1 cellular context compared by ENCODE assay signal in the genomic region with DNA sequence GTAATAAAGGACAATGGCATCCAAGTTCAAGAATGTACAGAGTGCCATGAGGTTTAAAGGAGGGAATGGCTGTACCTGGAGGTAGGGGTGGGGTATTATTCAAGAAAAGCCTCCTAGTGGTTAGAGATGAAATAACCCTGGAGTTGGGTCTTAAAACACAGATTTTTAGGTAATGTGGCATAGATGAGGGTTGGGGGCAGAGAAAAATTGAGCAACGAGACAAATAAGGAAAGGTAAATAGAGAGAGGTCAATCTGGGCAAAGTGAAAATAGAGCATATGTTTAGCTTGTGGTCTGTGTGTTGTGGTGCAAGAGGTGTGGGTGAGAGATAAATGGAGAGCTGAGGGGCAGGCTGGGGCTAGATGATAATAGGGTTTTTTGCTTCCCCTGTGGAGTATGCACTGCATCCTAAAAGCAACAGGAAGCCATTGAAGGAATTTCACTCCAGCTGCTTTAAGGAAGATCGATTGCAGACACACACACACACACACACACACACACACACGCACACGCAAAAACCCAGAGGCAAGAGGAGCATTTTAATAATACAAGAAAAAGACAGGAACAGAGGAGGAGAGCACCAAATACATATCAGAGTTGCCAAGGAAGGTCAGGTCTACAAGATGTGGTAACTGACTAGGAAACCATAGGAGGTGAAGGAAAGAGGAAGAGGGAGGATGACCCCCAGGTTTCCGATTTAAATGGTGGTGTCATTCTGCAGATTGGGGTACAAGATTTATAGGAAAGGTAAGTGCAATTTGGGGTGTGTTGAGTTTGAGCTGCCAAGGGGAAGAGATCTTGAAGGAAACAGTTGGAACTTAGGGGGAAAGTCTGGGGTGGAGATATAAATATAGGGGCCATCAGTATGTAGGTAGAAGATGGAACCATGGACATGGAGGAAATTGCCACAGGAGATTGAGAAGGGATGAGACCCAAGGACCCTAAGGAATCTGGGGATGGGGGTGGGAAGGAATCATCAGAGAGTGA.
TF ChIP-seq lines count a peak whose summit lies in the region.

No MANE protein-coding gene starts in this region.

TF ChIP-seq in HepG2, 621 proteins besides CTCF, POLR2A, EP300 and RAD21 (continued from another document and continues in another):
- TF ChIP-seq, protein P1, sequence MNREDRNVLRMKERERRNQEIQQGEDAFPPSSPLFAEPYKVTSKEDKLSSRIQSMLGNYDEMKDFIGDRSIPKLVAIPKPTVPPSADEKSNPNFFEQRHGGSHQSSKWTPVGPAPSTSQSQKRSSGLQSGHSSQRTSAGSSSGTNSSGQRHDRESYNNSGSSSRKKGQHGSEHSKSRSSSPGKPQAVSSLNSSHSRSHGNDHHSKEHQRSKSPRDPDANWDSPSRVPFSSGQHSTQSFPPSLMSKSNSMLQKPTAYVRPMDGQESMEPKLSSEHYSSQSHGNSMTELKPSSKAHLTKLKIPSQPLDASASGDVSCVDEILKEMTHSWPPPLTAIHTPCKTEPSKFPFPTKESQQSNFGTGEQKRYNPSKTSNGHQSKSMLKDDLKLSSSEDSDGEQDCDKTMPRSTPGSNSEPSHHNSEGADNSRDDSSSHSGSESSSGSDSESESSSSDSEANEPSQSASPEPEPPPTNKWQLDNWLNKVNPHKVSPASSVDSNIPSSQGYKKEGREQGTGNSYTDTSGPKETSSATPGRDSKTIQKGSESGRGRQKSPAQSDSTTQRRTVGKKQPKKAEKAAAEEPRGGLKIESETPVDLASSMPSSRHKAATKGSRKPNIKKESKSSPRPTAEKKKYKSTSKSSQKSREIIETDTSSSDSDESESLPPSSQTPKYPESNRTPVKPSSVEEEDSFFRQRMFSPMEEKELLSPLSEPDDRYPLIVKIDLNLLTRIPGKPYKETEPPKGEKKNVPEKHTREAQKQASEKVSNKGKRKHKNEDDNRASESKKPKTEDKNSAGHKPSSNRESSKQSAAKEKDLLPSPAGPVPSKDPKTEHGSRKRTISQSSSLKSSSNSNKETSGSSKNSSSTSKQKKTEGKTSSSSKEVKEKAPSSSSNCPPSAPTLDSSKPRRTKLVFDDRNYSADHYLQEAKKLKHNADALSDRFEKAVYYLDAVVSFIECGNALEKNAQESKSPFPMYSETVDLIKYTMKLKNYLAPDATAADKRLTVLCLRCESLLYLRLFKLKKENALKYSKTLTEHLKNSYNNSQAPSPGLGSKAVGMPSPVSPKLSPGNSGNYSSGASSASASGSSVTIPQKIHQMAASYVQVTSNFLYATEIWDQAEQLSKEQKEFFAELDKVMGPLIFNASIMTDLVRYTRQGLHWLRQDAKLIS (CRISPR knock-in tag; IDR thresholded peaks at IDR 0.05) = peak; percentile 70; the same call in 1 of the 2 replicates
- TF ChIP-seq NAIF1 (CRISPR knock-in tag; IDR thresholded peaks at IDR 0.05; ENCODE audit: borderline replicate concordance) (no peak), KLF16 (CRISPR knock-in tag; IDR thresholded peaks at IDR 0.05) (peak in 1 of 2 experiments; percentile 98; a peak in 2 of 4 replicates), CREM (IDR thresholded peaks at IDR 0.05) (peak; percentile 94), CREM (CRISPR knock-in tag; IDR thresholded peaks at IDR 0.05) (no peak), MED8 (CRISPR knock-in tag; IDR thresholded peaks at IDR 0.05; ENCODE audit: insufficient replicate concordance) (peak; percentile 97), FUBP1 (CRISPR knock-in tag; IDR thresholded peaks at IDR 0.05; ENCODE audit: borderline replicate concordance) (peak; percentile 96; the same call in 1 of the 2 replicates), KMT2A (CRISPR knock-in tag; IDR thresholded peaks at IDR 0.05) (no peak), ZSCAN5A (CRISPR knock-in tag; IDR thresholded peaks at IDR 0.05; ENCODE audit: borderline replicate concordance) (peak; percentile 84; the same call in 1 of the 2 replicates), ZBTB38 (CRISPR knock-in tag; IDR thresholded peaks at IDR 0.05) (no peak), ZNF251 (CRISPR knock-in tag; IDR thresholded peaks at IDR 0.05) (0 out of 2 replicates have a peak, but pooled peaks have one; percentile 79), ZBTB42 (CRISPR knock-in tag; IDR thresholded peaks at IDR 0.05) (no peak), MEIS1 (CRISPR knock-in tag; IDR thresholded peaks at IDR 0.05; ENCODE audit: borderline replicate concordance) (peak; percentile 94; the same call in 1 of the 2 replicates), BRD4 (CRISPR knock-in tag; IDR thresholded peaks at IDR 0.05) (peak; percentile 85), TGIF2 (CRISPR knock-in tag; IDR thresholded peaks at IDR 0.05) (peak; percentile 73; the same call in 1 of the 2 replicates), NFE2L2 (IDR thresholded peaks at IDR 0.05; ENCODE audit: low read length) (no peak), RXRB (CRISPR knock-in tag; IDR thresholded peaks at IDR 0.05; ENCODE audit: borderline replicate concordance) (peak; percentile 99), ZNF569 (CRISPR knock-in tag; IDR thresholded peaks at IDR 0.05; ENCODE audit: borderline replicate concordance) (0 out of 2 replicates have a peak, but pooled peaks have one; percentile 51), ZFP91 (CRISPR knock-in tag; IDR thresholded peaks at IDR 0.05; ENCODE audit: borderline replicate concordance) (peak; percentile 42; the same call in 1 of the 2 replicates), ZNF12 (CRISPR knock-in tag; IDR thresholded peaks at IDR 0.05) (peak; percentile 92; the same call in 1 of the 2 replicates), ZSCAN22 (CRISPR knock-in tag; IDR thresholded peaks at IDR 0.05) (peak; percentile 67; the same call in 1 of the 2 replicates), MBD4 (IDR thresholded peaks at IDR 0.05; ENCODE audit: borderline replicate concordance, low read length) (peak; percentile 74; the same call in 1 of the 2 replicates), MAX (IDR thresholded peaks at IDR 0.05) (peak; percentile 89), EED (CRISPR knock-in tag; IDR thresholded peaks at IDR 0.05) (no peak), THAP8 (CRISPR knock-in tag; IDR thresholded peaks at IDR 0.05; ENCODE audit: borderline replicate concordance) (no peak), MYPOP (CRISPR knock-in tag; IDR thresholded peaks at IDR 0.05) (peak; percentile 82; the same call in 1 of the 2 replicates), HOMEZ (CRISPR knock-in tag; IDR thresholded peaks at IDR 0.05; ENCODE audit: low read depth) (peak; percentile 97; the same call in 1 of the 2 replicates), ZBTB34 (CRISPR knock-in tag; IDR thresholded peaks at IDR 0.05) (peak; percentile 91; the same call in 1 of the 2 replicates), ZNF761 (CRISPR knock-in tag; conservative IDR thresholded peaks at IDR 0.05) (peak; percentile 98), GABPB1 (CRISPR knock-in tag; IDR thresholded peaks at IDR 0.05) (peak; percentile 52; the same call in 1 of the 2 replicates), ZNF17 (CRISPR knock-in tag; IDR thresholded peaks at IDR 0.05) (no peak), ZFP36L1 (CRISPR knock-in tag; IDR thresholded peaks at IDR 0.05) (peak; percentile 81; the same call in 1 of the 2 replicates), ISX (CRISPR knock-in tag; conservative IDR thresholded peaks at IDR 0.05) (0 out of 2 replicates have a peak, but pooled peaks have one; percentile 15)
- TF ChIP-seq, protein P2, sequence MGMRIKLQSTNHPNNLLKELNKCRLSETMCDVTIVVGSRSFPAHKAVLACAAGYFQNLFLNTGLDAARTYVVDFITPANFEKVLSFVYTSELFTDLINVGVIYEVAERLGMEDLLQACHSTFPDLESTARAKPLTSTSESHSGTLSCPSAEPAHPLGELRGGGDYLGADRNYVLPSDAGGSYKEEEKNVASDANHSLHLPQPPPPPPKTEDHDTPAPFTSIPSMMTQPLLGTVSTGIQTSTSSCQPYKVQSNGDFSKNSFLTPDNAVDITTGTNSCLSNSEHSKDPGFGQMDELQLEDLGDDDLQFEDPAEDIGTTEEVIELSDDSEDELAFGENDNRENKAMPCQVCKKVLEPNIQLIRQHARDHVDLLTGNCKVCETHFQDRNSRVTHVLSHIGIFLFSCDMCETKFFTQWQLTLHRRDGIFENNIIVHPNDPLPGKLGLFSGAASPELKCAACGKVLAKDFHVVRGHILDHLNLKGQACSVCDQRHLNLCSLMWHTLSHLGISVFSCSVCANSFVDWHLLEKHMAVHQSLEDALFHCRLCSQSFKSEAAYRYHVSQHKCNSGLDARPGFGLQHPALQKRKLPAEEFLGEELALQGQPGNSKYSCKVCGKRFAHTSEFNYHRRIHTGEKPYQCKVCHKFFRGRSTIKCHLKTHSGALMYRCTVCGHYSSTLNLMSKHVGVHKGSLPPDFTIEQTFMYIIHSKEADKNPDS (CRISPR knock-in tag; IDR thresholded peaks at IDR 0.05) = peak; percentile 35; the same call in 1 of the 2 replicates
- TF ChIP-seq, protein P3, sequence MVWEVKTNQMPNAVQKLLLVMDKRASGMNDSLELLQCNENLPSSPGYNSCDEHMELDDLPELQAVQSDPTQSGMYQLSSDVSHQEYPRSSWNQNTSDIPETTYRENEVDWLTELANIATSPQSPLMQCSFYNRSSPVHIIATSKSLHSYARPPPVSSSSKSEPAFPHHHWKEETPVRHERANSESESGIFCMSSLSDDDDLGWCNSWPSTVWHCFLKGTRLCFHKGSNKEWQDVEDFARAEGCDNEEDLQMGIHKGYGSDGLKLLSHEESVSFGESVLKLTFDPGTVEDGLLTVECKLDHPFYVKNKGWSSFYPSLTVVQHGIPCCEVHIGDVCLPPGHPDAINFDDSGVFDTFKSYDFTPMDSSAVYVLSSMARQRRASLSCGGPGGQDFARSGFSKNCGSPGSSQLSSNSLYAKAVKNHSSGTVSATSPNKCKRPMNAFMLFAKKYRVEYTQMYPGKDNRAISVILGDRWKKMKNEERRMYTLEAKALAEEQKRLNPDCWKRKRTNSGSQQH (CRISPR knock-in tag; IDR thresholded peaks at IDR 0.05; ENCODE audit: low read depth) = peak; percentile 39; the same call in 1 of the 2 replicates
